In the genomic region with DNA sequence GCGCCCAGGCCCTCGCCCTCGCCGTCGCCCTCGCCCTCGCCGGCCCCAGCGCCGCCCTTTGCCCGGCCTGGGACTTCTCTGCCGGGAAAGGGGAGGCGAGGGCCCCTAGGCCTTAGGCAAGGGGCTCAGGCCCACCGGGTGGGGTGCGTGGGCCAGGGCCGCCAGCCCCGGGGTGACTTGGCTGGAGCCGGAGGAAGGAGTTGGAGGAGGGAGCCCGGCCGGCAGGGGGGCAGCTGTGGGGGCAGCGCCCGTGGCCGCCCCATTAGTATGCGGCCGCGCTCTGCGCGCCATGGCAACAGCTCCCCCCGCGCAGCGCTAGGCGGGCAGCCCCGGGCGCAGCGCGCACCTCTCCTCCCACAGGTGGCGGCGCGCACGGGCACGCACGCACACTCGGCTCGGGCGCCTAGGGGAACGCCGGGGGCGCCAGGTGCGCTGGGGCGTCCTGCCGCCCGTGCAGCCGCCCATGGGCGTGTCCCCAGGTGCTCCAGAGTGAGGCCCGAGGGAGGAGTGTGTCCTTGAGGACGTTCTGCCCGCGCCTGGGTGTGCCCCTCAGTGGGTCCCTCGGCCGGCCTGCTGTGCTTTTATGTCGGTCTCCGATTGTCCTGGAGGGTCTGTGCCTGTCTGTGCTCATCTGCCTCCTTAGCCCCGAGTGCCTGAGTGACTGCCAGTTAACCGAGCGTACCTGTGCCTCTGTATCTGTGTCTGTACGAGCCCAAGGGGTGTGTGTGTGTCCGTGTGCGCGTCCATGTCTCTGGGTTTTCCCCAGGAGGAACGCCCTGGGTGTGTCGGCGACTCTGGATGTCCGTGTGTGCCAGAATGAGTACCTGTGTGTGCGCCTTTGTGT, we compare ENCODE assay signal across 8 cellular contexts. TPM values are rescaled to one million over a fixed set of nuclear protein-coding genes. Genes with fewer than 3 reads are reported as not detected.
DNase-seq lines count a peak whose midpoint lies in the region; ATAC-seq lines count a peak whose summit lies in the region.

No MANE protein-coding gene starts in this region.

- peak overlapping the region in 1 of 2 experiments; percentile 98 for H3K14ac ChIP-seq in mesenchymal stem cell (ENCODE audit: low read length in 2 of 2)

- H2AK5ac ChIP-seq in mesenchymal stem cell (ENCODE audit: low read length, severe bottlenecking): peak overlapping the region; percentile 69

- H3K79me1 ChIP-seq in mesenchymal stem cell (replicated peaks; ENCODE audit: low read length, poor library complexity, severe bottlenecking): peaks cover 7% of the 10 kb centered on the region

- peak overlapping the region; percentile 84 for H2BK120ac ChIP-seq in mesenchymal stem cell (ENCODE audit: low read depth, low read length)

- peaks cover 18% of the 10 kb centered on the region in 2 experiments for H3K36me3 ChIP-seq in mesenchymal stem cell (ENCODE audit: control insufficient read depth in 1 of 2, insufficient read depth in 2 of 2, low read depth in 1 of 2, low read length in 2 of 2)

- peak overlapping the region; percentile 75 for H3K9ac ChIP-seq in mesenchymal stem cell (ENCODE audit: low read length)

- H3K27me3 Mint-ChIP-seq in stimulated activated naive CD8-positive, alpha-beta T cell treated with anti-CD3 and anti-CD28 coated beads, Interleukin-15, Interleukin-2, amounts not matched to agents 100 ng/mL and 50 ng/mL, for 24 hours: no peaks in the 10 kb centered on the region

- ATAC-seq in HG02981 (IDR thresholded peaks at IDR 0.05; ENCODE audit: unreplicated experiment): no peak

- peak overlapping the region; percentile 16 for H2AFZ ChIP-seq in mesenchymal stem cell (ENCODE audit: low read depth, low read length)

- peak overlapping the region; percentile 8 for H3K27ac ChIP-seq in mesenchymal stem cell (ENCODE audit: low read length, poor library complexity, severe bottlenecking)

- peak overlapping the region; percentile 40 to 62 for H3K4me3 ChIP-seq in mesenchymal stem cell (ENCODE audit: insufficient read depth in 1 of 2, low read depth in 1 of 2, low read length in 2 of 2)

- H3K9me3 ChIP-seq in mesenchymal stem cell (ENCODE audit: control insufficient read depth, low read length): no peaks in the 10 kb centered on the region

- H3K9me3 Mint-ChIP-seq in stimulated activated naive CD8-positive, alpha-beta T cell treated with anti-CD3 and anti-CD28 coated beads, Interleukin-15, Interleukin-2, amounts not matched to agents 100 ng/mL and 50 ng/mL, for 24 hours: no peaks in the 10 kb centered on the region

- peak overlapping the region; percentile 96 for H4K91ac ChIP-seq in mesenchymal stem cell (ENCODE audit: low read length)

- peak overlapping the region; percentile 63 for H4K8ac ChIP-seq in mesenchymal stem cell (ENCODE audit: low read length)

- peaks cover 55% of the 10 kb centered on the region for H3K4me1 ChIP-seq in mesenchymal stem cell (ENCODE audit: control insufficient read depth, insufficient read depth, low read depth, low read length)

- no peaks in the 10 kb centered on the region for H3K27me3 ChIP-seq in mesenchymal stem cell (ENCODE audit: control insufficient read depth in 1 of 2, insufficient read depth in 1 of 2, low read length in 2 of 2)

- H2BK5ac ChIP-seq in mesenchymal stem cell (ENCODE audit: low read depth, low read length, poor library complexity, severe bottlenecking): no peak overlapping the region

- peak overlapping the region; percentile 87 to 99 for H3K18ac ChIP-seq in mesenchymal stem cell (ENCODE audit: low read depth in 1 of 2, low read length in 2 of 2)

- no peaks in the 10 kb centered on the region for H3K36me3 Mint-ChIP-seq in stimulated activated naive CD8-positive, alpha-beta T cell treated with anti-CD3 and anti-CD28 coated beads, Interleukin-15, Interleukin-2, amounts not matched to agents 100 ng/mL and 50 ng/mL, for 24 hours (ENCODE audit: low read depth)

- peak overlapping the region; percentile 74 for H3K4me3 Mint-ChIP-seq in stimulated activated naive CD8-positive, alpha-beta T cell treated with anti-CD3 and anti-CD28 coated beads, Interleukin-15, Interleukin-2, amounts not matched to agents 100 ng/mL and 50 ng/mL, for 24 hours

- peak overlapping the region; percentile 94 for H2BK15ac ChIP-seq in mesenchymal stem cell (ENCODE audit: low read depth, poor library complexity, severe bottlenecking)

- H3K23ac ChIP-seq in mesenchymal stem cell (ENCODE audit: low read length in 2 of 2): peak overlapping the region in 1 of 2 experiments; percentile 2

- H3K4me2 ChIP-seq in mesenchymal stem cell (ENCODE audit: low read length, poor library complexity, severe bottlenecking): peak overlapping the region; percentile 71

- peaks cover 55% of the 10 kb centered on the region for H3K4me1 Mint-ChIP-seq in stimulated activated naive CD8-positive, alpha-beta T cell treated with anti-CD3 and anti-CD28 coated beads, Interleukin-15, Interleukin-2, amounts not matched to agents 100 ng/mL and 50 ng/mL, for 24 hours (ENCODE audit: low read depth)

- peak overlapping the region; percentile 70 for H3K27ac Mint-ChIP-seq in stimulated activated naive CD8-positive, alpha-beta T cell treated with anti-CD3 and anti-CD28 coated beads, Interleukin-15, Interleukin-2, amounts not matched to agents 100 ng/mL and 50 ng/mL, for 24 hours

- 13% methylated on average over 61 of the region's 74 CpGs for WGBS in mesenchymal stem cell

- peak; percentile 96 for DNase-seq in DMS153 treated with DMSO at 0.1 percent for 48 hours (lab: John Stamatoyannopoulos, UW; ENCODE audit: unreplicated experiment)
- peak; percentile 75 for DNase-seq in NCI-H1417 treated with DMSO at 0.1 percent for 48 hours (lab: John Stamatoyannopoulos, UW)
- peak; percentile 53 for DNase-seq in activated CD4-positive, alpha-beta T cell treated with anti-CD3 and anti-CD28 coated beads for 48 hours
- DNase-seq in dermis blood vessel endothelial cell: peak; percentile 40
- no peak for DNase-seq in mesenchymal stem cell
- DNase-seq in NCI-H446 treated with DMSO at 0.1 percent for 48 hours (lab: John Stamatoyannopoulos, UW): no peak

- H2BK12ac ChIP-seq in mesenchymal stem cell (ENCODE audit: low read length in 2 of 2): peak overlapping the region; percentile 81 to 95

- peak overlapping the region; percentile 92 to 96 for H3K4ac ChIP-seq in mesenchymal stem cell (ENCODE audit: low read depth in 1 of 2, low read length in 2 of 2)

RNA-seq across cellular contexts. Expression of a gene that starts 38.1 kb away (rescaled TPM):
- 45.9 and 110 TPM in 2 replicates for total RNA-seq in dermis blood vessel endothelial cell
- 68.4 TPM for polyA plus RNA-seq in mesenchymal stem cell (2013, experiment 1 of 2)
- polyA plus RNA-seq in mesenchymal stem cell (2013, experiment 2 of 2): 68.6 TPM

Comparison
In these comparisons a context has a peak if more than half of its experiments do, and no peak if none do; other contexts are left out.
1. DNase-seq: peak in DMS153 treated with DMSO at 0.1 percent for 48 hours (single experiment), NCI-H1417 treated with DMSO at 0.1 percent for 48 hours (single experiment), activated CD4-positive, alpha-beta T cell treated with anti-CD3 and anti-CD28 coated beads for 48 hours (single experiment) and dermis blood vessel endothelial cell (single experiment); none in mesenchymal stem cell (single experiment) and NCI-H446 treated with DMSO at 0.1 percent for 48 hours (single experiment).